11 cellular contexts compared by ENCODE assay signal in the genomic region with DNA sequence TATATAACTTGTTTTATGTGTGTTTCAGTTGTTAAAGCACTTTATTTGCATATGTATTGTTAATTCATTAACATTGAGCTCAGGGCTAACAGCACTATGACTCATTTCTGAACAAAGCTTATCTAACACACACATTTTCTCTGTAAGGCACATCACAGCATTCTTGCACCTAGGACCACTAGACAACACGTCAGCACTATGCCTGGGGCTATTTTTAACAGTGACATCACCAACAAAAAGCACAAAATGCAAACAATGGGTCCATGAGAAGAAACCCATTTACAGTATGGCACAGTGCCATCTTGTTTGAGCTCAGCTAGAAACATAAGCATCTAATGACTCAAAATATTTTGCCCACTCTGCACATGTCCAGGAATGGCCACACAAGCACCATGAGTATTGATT.
DNase-seq lines count a peak whose midpoint lies in the region; ATAC-seq lines count a peak whose summit lies in the region.
"Had no signal": no experiment of that assay in that cellular context is flagged by ENCODE, and none has a peak within 500 bp of the region (broad histone marks: within the 10 kb centered on the region; RNA-seq: fewer than 3 reads in every experiment).

No MANE protein-coding gene starts in this region.

- H3K4me3 Mint-ChIP-seq in stimulated activated effector memory CD8-positive, alpha-beta T cell treated with anti-CD3 and anti-CD28 coated beads, Interleukin-12 subunit alpha, Interleukin-12 subunit beta, amount 100 ng/mL, for 72 hours = no peak overlapping the region
- H3K4me3 Mint-ChIP-seq: activated naive CD8-positive, alpha-beta T cell; B cell had no signal

- peak; percentile 70 for ATAC-seq in HG03039 (IDR thresholded peaks at IDR 0.05; ENCODE audit: unreplicated experiment)
- peak; percentile 32 for ATAC-seq in stimulated activated effector memory CD8-positive, alpha-beta T cell treated with anti-CD3 and anti-CD28 coated beads, Interleukin-12 subunit alpha, Interleukin-12 subunit beta, amount 100 ng/mL, for 72 hours

- H3K36me3 Mint-ChIP-seq in stimulated activated effector memory CD8-positive, alpha-beta T cell treated with anti-CD3 and anti-CD28 coated beads, Interleukin-12 subunit alpha, Interleukin-12 subunit beta, amount 100 ng/mL, for 72 hours = no peaks in the 10 kb centered on the region

- DNase-seq in NCI-H748 (lab: John Stamatoyannopoulos, UW; ENCODE audit: unreplicated experiment) (peak; percentile 58), NCI-H748 treated with DMSO at 0.1 percent for 48 hours (lab: John Stamatoyannopoulos, UW) (no peak), RPMI8226 (peak; percentile 41), NCI-H2029 treated with DMSO at 0.1 percent for 48 hours (lab: John Stamatoyannopoulos, UW) (no peak), NCI-H187 (lab: John Stamatoyannopoulos, UW) (no peak)
- no peak for DNase-seq in stimulated activated effector memory CD8-positive, alpha-beta T cell treated with anti-CD3 and anti-CD28 coated beads, Interleukin-12 subunit alpha, Interleukin-12 subunit beta, amount 100 ng/mL, for 72 hours (ENCODE audit: low spot score in 2 of 2)
- DNase-seq in stimulated activated CD4-positive, alpha-beta T cell treated with anti-CD3 and anti-CD28 coated beads, Interleukin-15, amount 100 ng/mL, for 24 hours = no peak
- DNase-seq: uterus had no signal

- H3K4me1 Mint-ChIP-seq in stimulated activated effector memory CD8-positive, alpha-beta T cell treated with anti-CD3 and anti-CD28 coated beads, Interleukin-12 subunit alpha, Interleukin-12 subunit beta, amount 100 ng/mL, for 72 hours = no peaks in the 10 kb centered on the region
- H3K4me1 Mint-ChIP-seq: B cell had no signal

- no peaks in the 10 kb centered on the region for H3K9me3 Mint-ChIP-seq in stimulated activated effector memory CD8-positive, alpha-beta T cell treated with anti-CD3 and anti-CD28 coated beads, Interleukin-12 subunit alpha, Interleukin-12 subunit beta, amount 100 ng/mL, for 72 hours

- H3K27ac Mint-ChIP-seq in stimulated activated effector memory CD8-positive, alpha-beta T cell treated with anti-CD3 and anti-CD28 coated beads, Interleukin-12 subunit alpha, Interleukin-12 subunit beta, amount 100 ng/mL, for 72 hours = no peak overlapping the region
- H3K27ac Mint-ChIP-seq: activated naive CD8-positive, alpha-beta T cell; B cell had no signal

Comparison
In these comparisons a context has a peak if more than half of its experiments do, and no peak if none do; other contexts are left out.
1. DNase-seq: peak in NCI-H748 (single experiment) and RPMI8226 (single experiment); none in NCI-H748 treated with DMSO at 0.1 percent for 48 hours (single experiment), stimulated activated effector memory CD8-positive, alpha-beta T cell treated with anti-CD3 and anti-CD28 coated beads, Interleukin-12 subunit alpha, Interleukin-12 subunit beta, amount 100 ng/mL, for 72 hours (0 of 2), NCI-H2029 treated with DMSO at 0.1 percent for 48 hours (single experiment), stimulated activated CD4-positive, alpha-beta T cell treated with anti-CD3 and anti-CD28 coated beads, Interleukin-15, amount 100 ng/mL, for 24 hours (single experiment) and NCI-H187 (0 of 2).